Comparison of ENCODE assay signal across 1 cellular context in the genomic region with DNA sequence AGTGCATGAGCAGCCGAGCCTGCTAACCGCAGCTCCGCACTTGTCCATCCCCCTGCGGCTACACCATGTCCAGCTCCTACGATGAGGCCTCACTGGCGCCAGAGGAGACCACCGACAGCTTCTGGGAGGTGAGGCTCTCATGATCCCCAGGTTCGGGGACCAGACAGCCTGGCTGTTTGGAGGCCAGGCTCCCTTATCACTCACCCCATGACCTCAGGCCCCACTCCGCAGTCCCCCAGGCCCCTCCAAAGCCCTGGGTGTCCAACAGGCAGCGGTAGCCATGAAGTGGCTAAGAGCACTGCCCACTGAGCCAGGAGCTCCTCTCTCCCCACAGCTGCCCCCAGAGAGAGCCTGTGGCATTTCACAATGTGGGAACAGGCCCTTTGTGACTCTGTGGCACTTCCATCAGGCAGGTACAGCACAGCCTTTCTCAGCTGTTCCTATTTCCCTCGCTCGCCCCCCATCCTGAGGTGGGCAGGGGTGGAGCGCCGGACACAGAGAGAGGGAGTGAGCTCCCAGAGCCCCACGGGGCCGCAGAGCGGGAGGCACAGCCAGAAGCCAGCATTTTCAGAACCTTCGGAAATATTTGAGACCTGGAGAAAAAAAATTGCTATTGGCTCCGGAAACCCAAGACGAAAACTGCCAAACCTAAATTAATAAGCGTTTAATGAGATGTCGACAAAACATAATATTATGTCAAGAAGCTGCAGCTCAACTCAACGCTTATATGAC.
TF ChIP-seq lines count a peak whose summit lies in the region.

No MANE protein-coding gene starts in this region.

TF ChIP-seq in HCT116, 20 proteins besides CTCF, POLR2A, EP300 and RAD21:
- TF ChIP-seq YY1 (IDR thresholded peaks at IDR 0.05; ENCODE audit: extremely low read depth, insufficient replicate concordance, low read depth, low read length) (no peak), ZFX (IDR thresholded peaks at IDR 0.05) (no peak), JUND (IDR thresholded peaks at IDR 0.05) (no peak), CBX3 (IDR thresholded peaks at IDR 0.05; ENCODE audit: low read depth) (no peak), ZNF274 (IDR thresholded peaks at IDR 0.05; ENCODE audit: low read depth, low read length) (no peak), CEBPB (IDR thresholded peaks at IDR 0.05; ENCODE audit: low read depth) (no peak), TCF7L2 (IDR thresholded peaks at IDR 0.05; ENCODE audit: borderline replicate concordance, extremely low read depth, insufficient read depth, insufficient read length) (no peak)
- TF ChIP-seq, protein P1, sequence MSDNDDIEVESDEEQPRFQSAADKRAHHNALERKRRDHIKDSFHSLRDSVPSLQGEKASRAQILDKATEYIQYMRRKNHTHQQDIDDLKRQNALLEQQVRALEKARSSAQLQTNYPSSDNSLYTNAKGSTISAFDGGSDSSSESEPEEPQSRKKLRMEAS (IDR thresholded peaks at IDR 0.05) = no peak
- TF ChIP-seq, protein P2, sequence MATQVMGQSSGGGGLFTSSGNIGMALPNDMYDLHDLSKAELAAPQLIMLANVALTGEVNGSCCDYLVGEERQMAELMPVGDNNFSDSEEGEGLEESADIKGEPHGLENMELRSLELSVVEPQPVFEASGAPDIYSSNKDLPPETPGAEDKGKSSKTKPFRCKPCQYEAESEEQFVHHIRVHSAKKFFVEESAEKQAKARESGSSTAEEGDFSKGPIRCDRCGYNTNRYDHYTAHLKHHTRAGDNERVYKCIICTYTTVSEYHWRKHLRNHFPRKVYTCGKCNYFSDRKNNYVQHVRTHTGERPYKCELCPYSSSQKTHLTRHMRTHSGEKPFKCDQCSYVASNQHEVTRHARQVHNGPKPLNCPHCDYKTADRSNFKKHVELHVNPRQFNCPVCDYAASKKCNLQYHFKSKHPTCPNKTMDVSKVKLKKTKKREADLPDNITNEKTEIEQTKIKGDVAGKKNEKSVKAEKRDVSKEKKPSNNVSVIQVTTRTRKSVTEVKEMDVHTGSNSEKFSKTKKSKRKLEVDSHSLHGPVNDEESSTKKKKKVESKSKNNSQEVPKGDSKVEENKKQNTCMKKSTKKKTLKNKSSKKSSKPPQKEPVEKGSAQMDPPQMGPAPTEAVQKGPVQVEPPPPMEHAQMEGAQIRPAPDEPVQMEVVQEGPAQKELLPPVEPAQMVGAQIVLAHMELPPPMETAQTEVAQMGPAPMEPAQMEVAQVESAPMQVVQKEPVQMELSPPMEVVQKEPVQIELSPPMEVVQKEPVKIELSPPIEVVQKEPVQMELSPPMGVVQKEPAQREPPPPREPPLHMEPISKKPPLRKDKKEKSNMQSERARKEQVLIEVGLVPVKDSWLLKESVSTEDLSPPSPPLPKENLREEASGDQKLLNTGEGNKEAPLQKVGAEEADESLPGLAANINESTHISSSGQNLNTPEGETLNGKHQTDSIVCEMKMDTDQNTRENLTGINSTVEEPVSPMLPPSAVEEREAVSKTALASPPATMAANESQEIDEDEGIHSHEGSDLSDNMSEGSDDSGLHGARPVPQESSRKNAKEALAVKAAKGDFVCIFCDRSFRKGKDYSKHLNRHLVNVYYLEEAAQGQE (IDR thresholded peaks at IDR 0.05; ENCODE audit: low read depth) = no peak
